In genomic region chr6:155126727-155127439, GRCh38 we compare ENCODE assay signal across 9 cellular contexts.
A peak's percentile ranks its signal among the peaks of the same experiment; 100 is the strongest.
DNase-seq lines count a peak whose midpoint lies in the region; ATAC-seq and TF ChIP-seq lines count a peak whose summit lies in the region.
"Had no signal": no experiment of that assay in that cellular context is flagged by ENCODE, and none has a peak within 500 bp of the region (broad histone marks: within the 10 kb centered on the region; RNA-seq: fewer than 3 reads in every experiment).

No MANE protein-coding gene starts in this region.

- H2BK20ac ChIP-seq in IMR-90 (ENCODE audit: low read depth, low read length): peak overlapping the region; percentile 71

- H3K23ac ChIP-seq in IMR-90 (ENCODE audit: low read depth, low read length): peak overlapping the region; percentile 70; the same call in 1 of the 2 replicates

- no peaks in the 10 kb centered on the region for H3K9me3 Mint-ChIP-seq in activated naive CD8-positive, alpha-beta T cell treated with anti-CD3 and anti-CD28 coated beads for 36 hours
- H3K9me3 Mint-ChIP-seq in progenitor cell of endocrine pancreas (ENCODE audit: low read depth): no peaks in the 10 kb centered on the region

- ATAC-seq in IMR-90 (ENCODE audit: low read depth): peak; percentile 71
- ATAC-seq in GM19328 (IDR thresholded peaks at IDR 0.05; ENCODE audit: unreplicated experiment): no peak

- H3K14ac ChIP-seq in IMR-90 (replicated peaks; ENCODE audit: low read depth, low read length): peak overlapping the region; percentile 82; the same call in 1 of the 2 replicates

- H3K9me1 ChIP-seq in IMR-90 (ENCODE audit: insufficient read depth, low read length): peaks cover 12% of the 10 kb centered on the region

- TF ChIP-seq POLR2A in IMR-90 (IDR thresholded peaks at IDR 0.05; ENCODE audit: low read depth, low read length): no peak

- H3K27ac ChIP-seq in IMR-90 (ENCODE audit: insufficient read depth, low read length) (no peak overlapping the region), colonic mucosa (no peak overlapping the region)
- H3K27ac ChIP-seq: parathyroid adenoma had no signal

- H3K9ac ChIP-seq in IMR-90 (ENCODE audit: low read depth, low read length): no peak overlapping the region
- H3K9ac ChIP-seq in colonic mucosa (ENCODE audit: low read depth in 2 of 2, low read length in 2 of 2): no peak overlapping the region
- H3K9ac ChIP-seq: parathyroid adenoma had no signal

- intact Hi-C loops in IMR-90 (cut with micrococcal nuclease): no loop called here
- intact Hi-C loops in colonic mucosa (cut with DNase I): no loop called here

- no peak overlapping the region for H3K56ac ChIP-seq in IMR-90 (ENCODE audit: extremely low read depth, insufficient read depth, low read length)

- H2BK120ac ChIP-seq in IMR-90 (ENCODE audit: low read depth, low read length): peak overlapping the region; percentile 74

- peaks cover 0 to 4% of the 10 kb centered on the region in 2 experiments; a peak in 1 of 4 replicates for H3K79me1 ChIP-seq in IMR-90 (ENCODE audit: low read depth in 1 of 2, low read length in 2 of 2)

- H3K4me1 Mint-ChIP-seq in activated naive CD8-positive, alpha-beta T cell treated with anti-CD3 and anti-CD28 coated beads for 36 hours: peaks cover 24% of the 10 kb centered on the region
- H3K4me1 Mint-ChIP-seq in progenitor cell of endocrine pancreas (ENCODE audit: low read depth): peaks cover 8% of the 10 kb centered on the region

- TF ChIP-seq CTCF in IMR-90 (conservative IDR thresholded peaks at IDR 0.05; ENCODE audit: low read depth, low read length) (no peak), progenitor cell of endocrine pancreas (IDR thresholded peaks at IDR 0.05; ENCODE audit: unreplicated experiment) (no peak), colonic mucosa (IDR thresholded peaks at IDR 0.05) (no peak)

- peak overlapping the region; percentile 35 for H2AFZ ChIP-seq in IMR-90 (replicated peaks; ENCODE audit: low read length, poor library complexity)
- H2AFZ ChIP-seq: parathyroid adenoma had no signal

- H3K36me3 ChIP-seq in IMR-90 (ENCODE audit: control insufficient read depth, insufficient read depth, low read length): peaks cover 1% of the 10 kb centered on the region; the same call in 1 of the 2 replicates
- H3K36me3 ChIP-seq in colonic mucosa: no peaks in the 10 kb centered on the region

- CTCF ChIA-PET in IMR-90 (lab: Yijun Ruan, JAX): no interaction called here

- H3K4me3 ChIP-seq in IMR-90 (ENCODE audit: insufficient read depth, low read depth, low read length): no peak overlapping the region
- H3K4me3 ChIP-seq in colonic mucosa: no peak overlapping the region

- DNase-seq in GM04504 (ENCODE audit: low read depth): peak; percentile 57
- DNase-seq in IMR-90: peak; percentile 80
- peak; percentile 53 for DNase-seq in activated naive CD8-positive, alpha-beta T cell treated with anti-CD3 and anti-CD28 coated beads for 36 hours
- DNase-seq in progenitor cell of endocrine pancreas (ENCODE audit: low spot score, unreplicated experiment): no peak
- DNase-seq in ecto neural progenitor cell (ENCODE audit: low spot score): no peak
- DNase-seq in colonic mucosa: no peak
- DNase-seq in germinal center (ENCODE audit: low spot score): no peak

- H3K36me3 Mint-ChIP-seq in activated naive CD8-positive, alpha-beta T cell treated with anti-CD3 and anti-CD28 coated beads for 36 hours: peaks cover 6% of the 10 kb centered on the region
- peaks cover 4% of the 10 kb centered on the region for H3K36me3 Mint-ChIP-seq in progenitor cell of endocrine pancreas (ENCODE audit: insufficient read depth)

- POLR2A ChIA-PET in IMR-90 (lab: Charles Lee; ENCODE audit: unreplicated experiment): no interaction called here

- peak overlapping the region; percentile 90; the same call in 2 of the 3 replicates for H2BK15ac ChIP-seq in IMR-90 (ENCODE audit: low read depth, low read length)

- H3K27me3 Mint-ChIP-seq in activated naive CD8-positive, alpha-beta T cell treated with anti-CD3 and anti-CD28 coated beads for 36 hours: peaks cover 4% of the 10 kb centered on the region
- H3K27me3 Mint-ChIP-seq in progenitor cell of endocrine pancreas: peaks cover 6% of the 10 kb centered on the region

- H4K8ac ChIP-seq in IMR-90 (ENCODE audit: low read depth in 2 of 2, low read length in 2 of 2): peak overlapping the region in 1 of 2 experiments; percentile 79; a peak in 1 of 4 replicates

- no peak overlapping the region for H4K5ac ChIP-seq in IMR-90 (ENCODE audit: low read depth, low read length)

- no peak for TF ChIP-seq RAD21 in IMR-90 (IDR thresholded peaks at IDR 0.05; ENCODE audit: low read length)

- in situ Hi-C loops in IMR-90 (cut with MboI; ENCODE audit: low sequenced_read_pairs): no loop called here

- H3K9me3 ChIP-seq in IMR-90 (ENCODE audit: control insufficient read depth, insufficient read depth, low read length) (no peaks in the 10 kb centered on the region), colonic mucosa (no peaks in the 10 kb centered on the region)

- H4K20me1 ChIP-seq in IMR-90 (ENCODE audit: insufficient read depth, low read length): no peaks in the 10 kb centered on the region

- H3K4ac ChIP-seq in IMR-90 (ENCODE audit: low read depth, low read length): peak overlapping the region; percentile 93

- no peak overlapping the region for H2AK9ac ChIP-seq in IMR-90 (replicated peaks; ENCODE audit: low read depth, low read length, poor library complexity)

- dilution Hi-C loops in IMR-90 (cut with HindIII; ENCODE audit: low sequenced_read_pairs, unreplicated experiment): no loop called here

- peak overlapping the region; percentile 62 for H3K27ac Mint-ChIP-seq in activated naive CD8-positive, alpha-beta T cell treated with anti-CD3 and anti-CD28 coated beads for 36 hours
- H3K27ac Mint-ChIP-seq in progenitor cell of endocrine pancreas: peak overlapping the region; percentile 86

- peak overlapping the region; percentile 89; the same call in 1 of the 2 replicates for H2AK5ac ChIP-seq in IMR-90 (ENCODE audit: low read depth, low read length)

- H3K4me1 ChIP-seq in IMR-90 (ENCODE audit: control insufficient read depth, insufficient read depth, low read length): peaks cover 15% of the 10 kb centered on the region
- H3K4me1 ChIP-seq in colonic mucosa: no peaks in the 10 kb centered on the region
- H3K4me1 ChIP-seq: parathyroid adenoma had no signal

- WGBS in IMR-90 (ENCODE audit: extremely low coverage in 2 of 2, insufficient read length in 1 of 2), 2 experiments: 5% methylated on average over 4 of the region's 10 CpGs; no CpG with 5 or more reads in 1 of the 2 experiments

- no peak overlapping the region for H3K18ac ChIP-seq in IMR-90 (ENCODE audit: low read depth, low read length)

- no TSS peak for BruUV-seq in IMR-90 (replicated peaks; lab: Mats Ljungman, UMichigan)

- H3K4me2 ChIP-seq in IMR-90 (ENCODE audit: low read depth, low read length): no peak overlapping the region

- no peak overlapping the region for H3K4me3 Mint-ChIP-seq in activated naive CD8-positive, alpha-beta T cell treated with anti-CD3 and anti-CD28 coated beads for 36 hours
- H3K4me3 Mint-ChIP-seq in progenitor cell of endocrine pancreas (ENCODE audit: low read depth): no peak overlapping the region

- H4K91ac ChIP-seq in IMR-90 (ENCODE audit: insufficient read depth, low read depth, low read length): peak overlapping the region; percentile 71

- H2BK5ac ChIP-seq in IMR-90 (ENCODE audit: low read depth, low read length, poor library complexity, severe bottlenecking): peak overlapping the region; percentile 42

- H3K27me3 ChIP-seq in IMR-90 (ENCODE audit: control insufficient read depth, insufficient read depth, low read length) (no peaks in the 10 kb centered on the region), colonic mucosa (no peaks in the 10 kb centered on the region)

TF ChIP-seq in IMR-90, 13 proteins besides CTCF, POLR2A, EP300 and RAD21:
- TF ChIP-seq MAFK (IDR thresholded peaks at IDR 0.05; ENCODE audit: low read depth, low read length) (no peak), RCOR1 (IDR thresholded peaks at IDR 0.05; ENCODE audit: insufficient replicate concordance, low read length) (no peak), ELK1 (IDR thresholded peaks at IDR 0.05; ENCODE audit: borderline replicate concordance, low read depth, low read length) (no peak), MAZ (IDR thresholded peaks at IDR 0.05; ENCODE audit: borderline replicate concordance, low read depth, low read length) (no peak), CEBPB (IDR thresholded peaks at IDR 0.05; ENCODE audit: low read depth, low read length) (peak; percentile 7; the same call in 1 of the 2 replicates), CHD1 (IDR thresholded peaks at IDR 0.05; ENCODE audit: low read depth, low read length) (no peak), NFE2L2 (IDR thresholded peaks at IDR 0.05; ENCODE audit: low read depth, low read length) (no peak), BHLHE40 (IDR thresholded peaks at IDR 0.05; ENCODE audit: low read depth, low read length) (peak; percentile 37; the same call in 1 of the 2 replicates), MXI1 (IDR thresholded peaks at IDR 0.05; ENCODE audit: borderline replicate concordance, low read depth, low read length) (no peak), RFX5 (IDR thresholded peaks at IDR 0.05; ENCODE audit: low read depth, low read length) (peak; percentile 44; the same call in 1 of the 2 replicates), USF2 (IDR thresholded peaks at IDR 0.05; ENCODE audit: low read depth, low read length) (no peak), FOS (IDR thresholded peaks at IDR 0.05; ENCODE audit: low read depth, low read length) (peak; percentile 84), SMC3 (IDR thresholded peaks at IDR 0.05; ENCODE audit: low read depth, low read length) (no peak)

Comparison
In these comparisons a context has a peak if more than half of its experiments do, and no peak if none do; other contexts are left out.
1. DNase-seq: peak in GM04504 (single experiment), IMR-90 (single experiment) and activated naive CD8-positive, alpha-beta T cell treated with anti-CD3 and anti-CD28 coated beads for 36 hours (single experiment); none in progenitor cell of endocrine pancreas (single experiment), ecto neural progenitor cell (single experiment), colonic mucosa (single experiment) and germinal center (single experiment).